Comparison of ENCODE assay signal across 3 cellular contexts in genomic region chr1:36369472-36369871, GRCh38.
TF ChIP-seq lines count a peak whose summit lies in the region.

No MANE protein-coding gene starts in this region.

TF ChIP-seq in SK-N-SH, 30 proteins besides CTCF, POLR2A, EP300 and RAD21 (continued from another document):
- no peak for TF ChIP-seq ZBTB33 (IDR thresholded peaks at IDR 0.05; ENCODE audit: borderline replicate concordance, low read depth)
- TF ChIP-seq FOSL2 (IDR thresholded peaks at IDR 0.05; ENCODE audit: borderline replicate concordance, low read depth), result no peak
- no peak for TF ChIP-seq YY1 (IDR thresholded peaks at IDR 0.05; ENCODE audit: low read depth)
- no peak for TF ChIP-seq NFIC (IDR thresholded peaks at IDR 0.05; ENCODE audit: borderline replicate concordance)
- TF ChIP-seq MAX (IDR thresholded peaks at IDR 0.05; ENCODE audit: low read depth), result no peak
- TF ChIP-seq MXI1 (IDR thresholded peaks at IDR 0.05; ENCODE audit: low read depth, low read length), result no peak
TF ChIP-seq in SK-N-SH: peak in this region for 0.

TF ChIP-seq in SK-N-SH treated with all-trans-retinoic acid at 6 μM for 48 hours, 23 proteins besides CTCF, POLR2A, EP300 and RAD21:
- TF ChIP-seq TSHZ2 (CRISPR knock-in tag; IDR thresholded peaks at IDR 0.05), result no peak
- no peak for TF ChIP-seq ESRRG (CRISPR knock-in tag; IDR thresholded peaks at IDR 0.05)
- TF ChIP-seq CREB5 (CRISPR knock-in tag; IDR thresholded peaks at IDR 0.05; ENCODE audit: low read depth), result no peak
- no peak for TF ChIP-seq ZFP3 (CRISPR knock-in tag; IDR thresholded peaks at IDR 0.05)
- no peak for TF ChIP-seq CSDC2 (CRISPR knock-in tag; IDR thresholded peaks at IDR 0.05)
- no peak for TF ChIP-seq ZFP30 (CRISPR knock-in tag; IDR thresholded peaks at IDR 0.05)
- no peak for TF ChIP-seq ZNF565 (CRISPR knock-in tag; conservative IDR thresholded peaks at IDR 0.05; ENCODE audit: low read depth)
- no peak for TF ChIP-seq CSRNP3 (CRISPR knock-in tag; IDR thresholded peaks at IDR 0.05)
- TF ChIP-seq ZNF70 (CRISPR knock-in tag; IDR thresholded peaks at IDR 0.05), result no peak

TF ChIP-seq in HEK293, 187 proteins besides CTCF, POLR2A, EP300 and RAD21 (continued from another document):
- no peak for TF ChIP-seq ZBTB6 (tag by site-specific recombination; IDR thresholded peaks at IDR 0.05)
- 0 out of 2 replicates have a peak, but pooled peaks have one; percentile 24 for TF ChIP-seq PRDM10 (tag by site-specific recombination; IDR thresholded peaks at IDR 0.05)
- no peak for TF ChIP-seq ZNF174 (tag by site-specific recombination; IDR thresholded peaks at IDR 0.05)
- no peak for TF ChIP-seq ZNF350 (tag by site-specific recombination; IDR thresholded peaks at IDR 0.05)
